9 cellular contexts compared by ENCODE assay signal in the genomic region with DNA sequence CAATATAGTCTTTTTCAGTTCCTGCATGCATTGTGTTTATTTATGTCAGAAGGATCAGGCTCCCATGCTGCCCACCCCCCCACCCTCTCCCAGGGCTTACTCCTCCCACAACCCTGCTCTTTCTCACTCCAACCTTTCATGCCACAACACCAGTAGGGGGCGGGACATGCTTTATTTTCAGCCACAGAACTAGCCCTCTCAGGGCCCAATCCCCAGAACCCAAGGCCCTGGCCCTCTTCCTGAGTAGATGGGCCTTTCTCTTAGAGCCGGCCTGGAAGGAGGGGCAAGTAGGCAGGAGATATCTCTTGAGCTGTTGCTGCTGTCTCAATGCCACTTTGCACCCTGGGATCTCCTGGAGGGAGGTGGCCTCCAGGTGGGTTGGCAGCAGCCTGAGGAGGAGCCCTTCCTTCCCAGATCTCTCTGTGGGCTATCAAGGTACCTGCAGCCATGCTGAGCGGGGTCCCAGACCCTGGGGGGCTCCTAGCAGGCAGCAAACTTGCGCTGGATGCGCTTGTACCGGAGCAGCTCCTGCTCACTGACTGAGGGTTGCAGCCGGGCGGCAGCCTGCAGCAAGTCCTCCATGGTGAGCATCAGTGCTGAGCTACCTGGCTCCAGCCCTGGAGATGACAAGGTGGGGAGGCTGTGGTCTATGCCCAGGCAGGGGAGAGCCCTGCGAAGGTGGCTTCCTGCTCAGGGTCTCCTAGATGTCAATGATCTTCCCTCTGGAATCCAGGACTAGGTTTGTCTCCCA. TPM values are rescaled to one million over a fixed set of nuclear protein-coding genes. Genes with fewer than 3 reads are reported as not detected.
DNase-seq lines count a peak whose midpoint lies in the region; ATAC-seq, FAIRE-seq and TF ChIP-seq lines count a peak whose summit lies in the region.
"Had no signal": no experiment of that assay in that cellular context is flagged by ENCODE, and none has a peak within 500 bp of the region (broad histone marks: within the 10 kb centered on the region; RNA-seq: fewer than 3 reads in every experiment).

No MANE protein-coding gene starts in this region.

- peaks cover 0 to 8% of the 10 kb centered on the region in 2 donors for H3K4me1 ChIP-seq in kidney (ENCODE audit: control insufficient read depth in 1 of 2, insufficient read depth in 1 of 2, low read depth in 1 of 2, low read length in 2 of 2)

- POLR2A ChIA-PET in activated CD4-positive, alpha-beta memory T cell treated with anti-CD3 and anti-CD28 coated beads, Interleukin-2, amount 10 ng/mL, durations not matched to agents 7 days and 5 days (lab: Charles Lee), result interaction anchor here (1.6 kb wide), 1 partner anchor 35 kb away, joined by 4 read pairs; the partner anchor contains the start of gene CNPY3

- no peak overlapping the region for H3K27ac Mint-ChIP-seq in activated CD4-positive, alpha-beta memory T cell treated with anti-CD3 and anti-CD28 coated beads, Interleukin-2, amount 10 ng/mL, durations not matched to agents 7 days and 5 days

- H3K9me3 ChIP-seq in kidney (ENCODE audit: control insufficient read depth in 1 of 2, low read length in 2 of 2), result no peaks in the 10 kb centered on the region

- peaks cover 3 to 11% of the 10 kb centered on the region in 2 donors for H3K36me3 ChIP-seq in kidney (ENCODE audit: control insufficient read depth in 1 of 2, insufficient read depth in 2 of 2, low read length in 2 of 2)

- intact Hi-C loops in kidney (cut with DNase I), result no loop called here

- CTCF ChIA-PET in activated CD4-positive, alpha-beta memory T cell treated with anti-CD3 and anti-CD28 coated beads, Interleukin-2, amount 10 ng/mL, durations not matched to agents 7 days and 5 days (lab: Charles Lee), result interaction anchor here (0.9 to 3.3 kb wide), 4 partner anchors 20 to 179 kb away, joined by 3 to 15 read pairs (median 6); partner anchors contain the start of gene PPP2R5D

- no peak overlapping the region for H3K4me3 Mint-ChIP-seq in activated CD4-positive, alpha-beta memory T cell treated with anti-CD3 and anti-CD28 coated beads, Interleukin-2, amount 10 ng/mL, durations not matched to agents 7 days and 5 days
- H3K4me3 Mint-ChIP-seq: CD8-positive, alpha-beta memory T cell had no signal

- H3K9me3 Mint-ChIP-seq in activated CD4-positive, alpha-beta memory T cell treated with anti-CD3 and anti-CD28 coated beads, Interleukin-2, amount 10 ng/mL, durations not matched to agents 7 days and 5 days, result no peaks in the 10 kb centered on the region
- H3K9me3 Mint-ChIP-seq: CD8-positive, alpha-beta memory T cell had no signal

- DNase-seq in NCI-H524 (lab: John Stamatoyannopoulos, UW), result peak; percentile 20 to 53
- DNase-seq in NCI-H524 treated with DMSO at 0.1 percent for 48 hours (lab: John Stamatoyannopoulos, UW), result no peak
- DNase-seq in M059J (ENCODE audit: low read depth), result peak; percentile 58
- DNase-seq in activated CD4-positive, alpha-beta memory T cell treated with anti-CD3 and anti-CD28 coated beads, Interleukin-2, amount 10 ng/mL, durations not matched to agents 7 days and 5 days, result peak; percentile 52
- DNase-seq in kidney, result peak; percentile 31
- no peak for DNase-seq in RKO (ENCODE audit: low spot score)

- FAIRE-seq in kidney (lab: Jason Lieb, UNC), result no peak

- no peak overlapping the region for H3K27ac ChIP-seq in kidney (ENCODE audit: low read depth in 2 of 2, low read length in 2 of 2)

- no peak overlapping the region for H3K9ac ChIP-seq in kidney (ENCODE audit: low read length in 2 of 2)

- H3K36me3 Mint-ChIP-seq in activated CD4-positive, alpha-beta memory T cell treated with anti-CD3 and anti-CD28 coated beads, Interleukin-2, amount 10 ng/mL, durations not matched to agents 7 days and 5 days (ENCODE audit: low read depth), result peaks cover 17% of the 10 kb centered on the region

- H3K4me3 ChIP-seq in kidney (ENCODE audit: low read length in 2 of 2), result no peak overlapping the region

- peaks cover 13% of the 10 kb centered on the region for H3K4me1 Mint-ChIP-seq in activated CD4-positive, alpha-beta memory T cell treated with anti-CD3 and anti-CD28 coated beads, Interleukin-2, amount 10 ng/mL, durations not matched to agents 7 days and 5 days

- TF ChIP-seq CTCF in kidney (IDR thresholded peaks at IDR 0.05; ENCODE audit: borderline replicate concordance, extremely low read depth, insufficient read depth), result peak; percentile 23

- ATAC-seq in HG02840 (IDR thresholded peaks at IDR 0.05; ENCODE audit: low FRiP score, unreplicated experiment) (no peak), HG02642 (IDR thresholded peaks at IDR 0.05; ENCODE audit: poor library complexity, unreplicated experiment) (no peak)

- peaks cover 3% of the 10 kb centered on the region for H3K27me3 Mint-ChIP-seq in activated CD4-positive, alpha-beta memory T cell treated with anti-CD3 and anti-CD28 coated beads, Interleukin-2, amount 10 ng/mL, durations not matched to agents 7 days and 5 days
- H3K27me3 Mint-ChIP-seq: CD8-positive, alpha-beta memory T cell had no signal

RNA-seq across cellular contexts. Expression of gene GNMT, which starts 3.5 kb away (rescaled TPM):
- total RNA-seq in M059J (2014; rRNA removed; shearing (Covaris generic)), result 0.54 TPM in 1 of 2 replicates, not detected in the other
- total RNA-seq in activated CD4-positive, alpha-beta memory T cell treated with anti-CD3 and anti-CD28 coated beads, Interleukin-2, amount 10 ng/mL, durations not matched to agents 7 days and 5 days, result under 1 TPM; 0.38 to 0.60 TPM
- 0.54 TPM for total RNA-seq in kidney
- polyA plus RNA-seq in kidney (ENCODE audit: insufficient read depth, low read depth, low replicate concordance), result 1.9 TPM
- polyA plus RNA-seq: CD8-positive, alpha-beta memory T cell had no signal

RNA-seq across cellular contexts. Expression of gene PEX6, which starts 15.0 kb away (rescaled TPM):
- 13.8 and 14.2 TPM in 2 replicates for total RNA-seq in M059J (2014; rRNA removed; shearing (Covaris generic))
- total RNA-seq in activated CD4-positive, alpha-beta memory T cell treated with anti-CD3 and anti-CD28 coated beads, Interleukin-2, amount 10 ng/mL, durations not matched to agents 7 days and 5 days, result 10 to 100 TPM; 27.4 to 29.1 TPM
- total RNA-seq in kidney, result 22.6 TPM
- polyA plus RNA-seq in kidney (ENCODE audit: insufficient read depth, low read depth, low replicate concordance), result 18.0 TPM

RNA-seq across cellular contexts. Expression of gene PPP2R5D, which starts 20.3 kb away (rescaled TPM):
- 66.6 and 94.2 TPM in 2 replicates for total RNA-seq in M059J (2014; rRNA removed; shearing (Covaris generic))
- 10 to 100 TPM; 56.8 to 59.3 TPM for total RNA-seq in activated CD4-positive, alpha-beta memory T cell treated with anti-CD3 and anti-CD28 coated beads, Interleukin-2, amount 10 ng/mL, durations not matched to agents 7 days and 5 days
- 22.6 TPM for total RNA-seq in kidney
- polyA plus RNA-seq in kidney (ENCODE audit: insufficient read depth, low read depth, low replicate concordance), result 21.8 TPM

RNA-seq across cellular contexts. Expression of gene CNPY3, which starts 34.8 kb away (rescaled TPM):
- total RNA-seq in M059J (2014; rRNA removed; shearing (Covaris generic)), result 58.0 and 78.3 TPM in 2 replicates
- total RNA-seq in activated CD4-positive, alpha-beta memory T cell treated with anti-CD3 and anti-CD28 coated beads, Interleukin-2, amount 10 ng/mL, durations not matched to agents 7 days and 5 days, result 10 to 100 TPM; 51.1 to 53.2 TPM
- 49.9 TPM for total RNA-seq in kidney
- polyA plus RNA-seq in kidney (ENCODE audit: insufficient read depth, low read depth, low replicate concordance), result 40.1 TPM

RNA-seq across cellular contexts. Expression of gene PTCRA, which starts 48.2 kb away (rescaled TPM):
- total RNA-seq in M059J (2014; rRNA removed; shearing (Covaris generic)), result not detected in 2 replicates
- not detected for total RNA-seq in activated CD4-positive, alpha-beta memory T cell treated with anti-CD3 and anti-CD28 coated beads, Interleukin-2, amount 10 ng/mL, durations not matched to agents 7 days and 5 days
- not detected for total RNA-seq in kidney
- not detected for polyA plus RNA-seq in kidney (ENCODE audit: insufficient read depth, low read depth, low replicate concordance)
- total RNA-seq: CD8-positive, alpha-beta memory T cell had no signal
- polyA plus RNA-seq: CD8-positive, alpha-beta memory T cell had no signal

Comparison
In these comparisons a context has a peak if more than half of its experiments do, and no peak if none do; other contexts are left out.
1. DNase-seq: peak in NCI-H524 (2 of 2), M059J (single experiment), activated CD4-positive, alpha-beta memory T cell treated with anti-CD3 and anti-CD28 coated beads, Interleukin-2, amount 10 ng/mL, durations not matched to agents 7 days and 5 days (single experiment) and kidney (single experiment); none in NCI-H524 treated with DMSO at 0.1 percent for 48 hours (single experiment) and RKO (single experiment).